In genomic region chr11:858993-859339, GRCh38 we compare ENCODE assay signal across 3 cellular contexts.
TF ChIP-seq lines count a peak whose summit lies in the region.

No MANE protein-coding gene starts in this region.

TF ChIP-seq in SK-N-SH, 30 proteins besides CTCF, POLR2A, EP300 and RAD21:
- no peak for TF ChIP-seq USF1 (IDR thresholded peaks at IDR 0.05; ENCODE audit: borderline replicate concordance, low read depth)
- TF ChIP-seq, protein P1, sequence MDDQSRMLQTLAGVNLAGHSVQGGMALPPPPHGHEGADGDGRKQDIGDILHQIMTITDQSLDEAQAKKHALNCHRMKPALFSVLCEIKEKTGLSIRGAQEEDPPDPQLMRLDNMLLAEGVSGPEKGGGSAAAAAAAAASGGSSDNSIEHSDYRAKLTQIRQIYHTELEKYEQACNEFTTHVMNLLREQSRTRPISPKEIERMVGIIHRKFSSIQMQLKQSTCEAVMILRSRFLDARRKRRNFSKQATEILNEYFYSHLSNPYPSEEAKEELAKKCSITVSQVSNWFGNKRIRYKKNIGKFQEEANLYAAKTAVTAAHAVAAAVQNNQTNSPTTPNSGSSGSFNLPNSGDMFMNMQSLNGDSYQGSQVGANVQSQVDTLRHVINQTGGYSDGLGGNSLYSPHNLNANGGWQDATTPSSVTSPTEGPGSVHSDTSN (IDR thresholded peaks at IDR 0.05): no peak
- TF ChIP-seq IRF3 (IDR thresholded peaks at IDR 0.05; ENCODE audit: low read depth, low read length): no peak
- no peak for TF ChIP-seq MXI1 (IDR thresholded peaks at IDR 0.05; ENCODE audit: low read depth, low read length)
- no peak for TF ChIP-seq MEF2A (IDR thresholded peaks at IDR 0.05; ENCODE audit: borderline replicate concordance, low read depth)
- no peak for TF ChIP-seq TAF1 (IDR thresholded peaks at IDR 0.05; ENCODE audit: borderline replicate concordance, low read depth, low read length)
- TF ChIP-seq FOXM1 (IDR thresholded peaks at IDR 0.05; ENCODE audit: low read depth): no peak
- no peak for TF ChIP-seq EZH2phosphoT487 (IDR thresholded peaks at IDR 0.05; ENCODE audit: borderline replicate concordance, low read depth)
- no peak for TF ChIP-seq RFX5 (IDR thresholded peaks at IDR 0.05; ENCODE audit: low read length)
- no peak for TF ChIP-seq FOXJ3 (CRISPR knock-in tag; IDR thresholded peaks at IDR 0.05)
- no peak for TF ChIP-seq YY1 (IDR thresholded peaks at IDR 0.05; ENCODE audit: low read depth)
TF ChIP-seq in SK-N-SH: peak in this region for 0.

TF ChIP-seq in SK-N-SH treated with all-trans-retinoic acid at 6 μM for 48 hours, 23 proteins besides CTCF, POLR2A, EP300 and RAD21:
- TF ChIP-seq TSHZ2 (CRISPR knock-in tag; IDR thresholded peaks at IDR 0.05) (no peak), ZC3H10 (CRISPR knock-in tag; IDR thresholded peaks at IDR 0.05) (no peak), ZNF565 (CRISPR knock-in tag; conservative IDR thresholded peaks at IDR 0.05; ENCODE audit: low read depth) (no peak), TOX (CRISPR knock-in tag; IDR thresholded peaks at IDR 0.05; ENCODE audit: borderline replicate concordance) (no peak), ISL1 (CRISPR knock-in tag; IDR thresholded peaks at IDR 0.05) (no peak), GLIS3 (CRISPR knock-in tag; IDR thresholded peaks at IDR 0.05) (no peak), OSR1 (CRISPR knock-in tag; IDR thresholded peaks at IDR 0.05) (no peak), ZNF70 (CRISPR knock-in tag; IDR thresholded peaks at IDR 0.05) (no peak), ESRRG (CRISPR knock-in tag; IDR thresholded peaks at IDR 0.05) (no peak), SNAI2 (CRISPR knock-in tag; IDR thresholded peaks at IDR 0.05) (no peak), TCF4 (CRISPR knock-in tag; IDR thresholded peaks at IDR 0.05; ENCODE audit: borderline replicate concordance) (no peak), BACH2 (CRISPR knock-in tag; IDR thresholded peaks at IDR 0.05; ENCODE audit: borderline replicate concordance) (no peak)
- TF ChIP-seq, protein P2, sequence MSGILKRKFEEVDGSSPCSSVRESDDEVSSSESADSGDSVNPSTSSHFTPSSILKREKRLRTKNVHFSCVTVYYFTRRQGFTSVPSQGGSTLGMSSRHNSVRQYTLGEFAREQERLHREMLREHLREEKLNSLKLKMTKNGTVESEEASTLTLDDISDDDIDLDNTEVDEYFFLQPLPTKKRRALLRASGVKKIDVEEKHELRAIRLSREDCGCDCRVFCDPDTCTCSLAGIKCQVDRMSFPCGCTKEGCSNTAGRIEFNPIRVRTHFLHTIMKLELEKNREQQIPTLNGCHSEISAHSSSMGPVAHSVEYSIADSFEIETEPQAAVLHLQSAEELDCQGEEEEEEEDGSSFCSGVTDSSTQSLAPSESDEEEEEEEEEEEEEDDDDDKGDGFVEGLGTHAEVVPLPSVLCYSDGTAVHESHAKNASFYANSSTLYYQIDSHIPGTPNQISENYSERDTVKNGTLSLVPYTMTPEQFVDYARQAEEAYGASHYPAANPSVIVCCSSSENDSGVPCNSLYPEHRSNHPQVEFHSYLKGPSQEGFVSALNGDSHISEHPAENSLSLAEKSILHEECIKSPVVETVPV (CRISPR knock-in tag; IDR thresholded peaks at IDR 0.05): no peak

TF ChIP-seq in K562, 482 proteins besides CTCF, POLR2A, EP300 and RAD21:
- TF ChIP-seq POLR2G (IDR thresholded peaks at IDR 0.05; ENCODE audit: low read depth, low read length) (peak; percentile 17; the same call in 1 of the 2 replicates), HNRNPLL (IDR thresholded peaks at IDR 0.05; ENCODE audit: low read depth, low read length, poor library complexity, severe bottlenecking) (peak; percentile 8), ARID4B (CRISPR knock-in tag; IDR thresholded peaks at IDR 0.05) (no peak), SRSF7 (optimal IDR thresholded peaks at IDR 0.05; ENCODE audit: low read depth, low read length) (peak; percentile 57)
